Comparison of ENCODE assay signal across 21 cellular contexts in the genomic region with DNA sequence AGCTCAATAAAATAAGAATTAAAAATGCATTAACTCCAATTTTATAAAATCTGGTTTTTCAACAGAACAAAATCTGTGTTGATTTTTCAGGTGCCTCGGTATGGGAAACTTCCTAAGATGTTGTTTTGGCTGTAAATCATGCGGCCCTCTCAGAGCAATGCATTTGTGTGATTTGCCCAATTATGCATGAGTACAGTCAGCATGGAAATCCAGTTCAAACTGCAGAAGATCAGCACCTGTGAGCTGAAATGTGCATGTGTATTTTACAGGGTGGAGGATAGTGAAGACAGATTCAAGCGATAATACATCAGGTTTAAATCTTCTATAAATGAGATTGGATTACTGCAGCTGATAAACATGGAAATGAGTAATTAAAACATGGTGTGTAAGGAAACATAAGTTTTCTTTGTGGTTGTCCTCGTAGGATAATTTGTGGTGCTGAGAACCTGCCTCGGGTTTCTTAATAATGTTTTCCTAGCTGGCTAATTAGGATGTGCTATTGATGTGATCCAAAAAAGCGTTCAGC.
"Had no signal": no experiment of that assay in that cellular context is flagged by ENCODE, and none has a peak within 500 bp of the region (broad histone marks: within the 10 kb centered on the region; RNA-seq: fewer than 3 reads in every experiment).

No MANE protein-coding gene starts in this region.

- H3K36me3 ChIP-seq: esophagus squamous epithelium, heart left ventricle, neutrophil, ovary, prostate gland, spleen, thoracic aorta had no signal

- H3K9me3 ChIP-seq: esophagus squamous epithelium, heart left ventricle, neutrophil, ovary, prostate gland, spleen, thoracic aorta had no signal

- H3K27ac ChIP-seq: heart left ventricle, neutrophil, ovary, prostate gland, spleen, thoracic aorta had no signal

- DNase-seq: activated CD4-positive, alpha-beta T cell treated with anti-CD3 and anti-CD28 coated beads, Interleukin-2, amount 10 ng/mL, durations not matched to agents 7 days and 5 days; activated CD4-positive, CD25-positive, alpha-beta regulatory T cell treated with anti-CD3 and anti-CD28 coated beads, Interleukin-2, amount 50 U/mL, for 72 hours; activated CD8-positive, alpha-beta memory T cell treated with anti-CD3 and anti-CD28 coated beads, Interleukin-2, amount 10 ng/mL, durations not matched to agents 7 days and 5 days; activated CD8-positive, alpha-beta T cell treated with anti-CD3 and anti-CD28 coated beads for 36 hours; activated gamma-delta T cell; aorta; cerebellar nuclear complex; cortex of kidney; endodermal cell; esophagus squamous epithelium; heart left ventricle; left cardiac atrium; ovary; spleen; stimulated activated CD4-positive, alpha-beta T cell treated with anti-CD3 and anti-CD28 coated beads, Interleukin-4, amount 100 ng/mL, for 1 hour; stimulated activated naive CD4-positive, alpha-beta T cell had no signal

- H3K27me3 ChIP-seq: esophagus squamous epithelium, heart left ventricle, neutrophil, ovary, spleen had no signal

- H3K4me1 ChIP-seq: prostate gland had no signal

- FAIRE-seq: bronchial epithelial cell, islet of Langerhans had no signal

- H3K4me3 ChIP-seq: esophagus squamous epithelium, heart left ventricle, ovary, prostate gland, spleen, thoracic aorta had no signal
